ENCODE assay signal across 2 cellular contexts in genomic region chr1:211953543-211953942, GRCh38.
DNase-seq lines count a peak whose midpoint lies in the region; ATAC-seq, FAIRE-seq and TF ChIP-seq lines count a peak whose summit lies in the region.
"Not testable (repeated sequence)": the region's sequence is repeated elsewhere in the genome, so short reads cannot be mapped to it uniquely, and the experiment has no call there.

No MANE protein-coding gene starts in this region.

- H3K9ac ChIP-seq in K562 (ENCODE audit: insufficient read depth in 1 of 2, low read depth in 2 of 2, low read length in 2 of 2) = not testable (repeated sequence)

- peaks cover 0 to 34% of the 10 kb centered on the region in 2 experiments; a peak in 2 of 3 replicates for H3K36me3 ChIP-seq in HEK293 (ENCODE audit: control insufficient read depth in 2 of 2, insufficient read depth in 1 of 2, low read length in 2 of 2)
- peaks cover 46% of the 10 kb centered on the region for H3K36me3 ChIP-seq in K562 (ENCODE audit: control insufficient read depth, insufficient read depth, low read length)

- not testable (repeated sequence) for FAIRE-seq in K562 (lab: Jason Lieb, UNC)

- not testable (repeated sequence) for H3K27me3 ChIP-seq in K562 (ENCODE audit: control insufficient read depth in 2 of 2, insufficient read depth in 2 of 2, low read length in 2 of 2)

- not testable (repeated sequence) for H3K27ac ChIP-seq in HEK293 (ENCODE audit: extremely low read depth, low read depth, low read length); K562 (ENCODE audit: extremely low read depth, low read depth, low read length)

- intact Hi-C loops in K562 (cut with micrococcal nuclease) = not testable (repeated sequence)

- not testable (repeated sequence) for DNase-seq in K562 (ENCODE audit: extremely low read depth in 1 of 4, low spot score in 3 of 4)

- H3K4me2 ChIP-seq in K562 (ENCODE audit: insufficient read depth, low read length) = not testable (repeated sequence)

- CTCF ChIA-PET in HEK293 (lab: Yijun Ruan, JAX); K562 (lab: Yijun Ruan, JAX; ENCODE audit: low intra/inter-chr PET ratio): not testable (repeated sequence)

- POLR2A ChIA-PET in HEK293 (lab: Yijun Ruan, JAX) = interaction anchor here (0.6 kb wide), 1 partner anchor 13 kb away, joined by 3 read pairs; no protein-coding TSS in a partner anchor
- POLR2A ChIA-PET in K562 (lab: Yijun Ruan, JAX) = not testable (repeated sequence)

- not testable (repeated sequence) for TF ChIP-seq CTCF in HEK293 (tag by site-specific recombination; IDR thresholded peaks at IDR 0.05); K562 (IDR thresholded peaks at IDR 0.05 in 2 of 3, conservative IDR thresholded peaks at IDR 0.05 in 1 of 3; ENCODE audit: insufficient read depth in 2 of 3, low read depth in 1 of 3, low read length in 3 of 3)

- H3K79me2 ChIP-seq in K562 (ENCODE audit: control insufficient read depth, insufficient read depth, low read length) = not testable (repeated sequence)

- 100% methylated on average over 1 of the region's 4 CpGs for WGBS in K562 (ENCODE audit: insufficient coverage, low coverage, missing lambda C conversion rate)

- TF ChIP-seq EP300 in K562 (IDR thresholded peaks at IDR 0.05; ENCODE audit: low read length) = not testable (repeated sequence)

- H3K4me3 ChIP-seq in HEK293 (ENCODE audit: low read depth, low read length); K562: not testable (repeated sequence)

- not testable (repeated sequence) for H4K20me1 ChIP-seq in K562 (replicated peaks; ENCODE audit: control insufficient read depth, insufficient read depth, low read length)

- not testable (repeated sequence) for H3K4me1 ChIP-seq in HEK293 (ENCODE audit: control insufficient read depth, insufficient read depth, low read length); K562 (replicated peaks in 1 of 2; ENCODE audit: control insufficient read depth in 2 of 2, insufficient read depth in 2 of 2, low read length in 2 of 2)

- TF ChIP-seq RAD21 in K562 (CRISPR knock-in tag; conservative IDR thresholded peaks at IDR 0.05 in 1 of 2, IDR thresholded peaks at IDR 0.05 in 1 of 2) = not testable (repeated sequence)

- not testable (repeated sequence) for BruUV-seq in K562 (replicated peaks; lab: Mats Ljungman, UMichigan)

- in situ Hi-C loops in K562 (cut with MboI) = not testable (repeated sequence)

- H3K9me1 ChIP-seq in K562 (ENCODE audit: control insufficient read depth, insufficient read depth, low read length) = not testable (repeated sequence)

- TF ChIP-seq POLR2A in K562 (conservative IDR thresholded peaks at IDR 0.05) = not testable (repeated sequence)

- not testable (repeated sequence) for ATAC-seq in K562

- H2AFZ ChIP-seq in K562 (ENCODE audit: low read depth, low read length) = not testable (repeated sequence)

- not testable (repeated sequence) for H3K9me3 ChIP-seq in HEK293 (ENCODE audit: control insufficient read depth, insufficient read depth, low read depth, low read length); K562 (replicated peaks; ENCODE audit: control insufficient read depth, insufficient read depth, low read depth, low read length)

TF ChIP-seq in HEK293, 187 proteins besides CTCF, POLR2A, EP300 and RAD21:
- peak; percentile 95 for TF ChIP-seq ZNF146 (tag by site-specific recombination; IDR thresholded peaks at IDR 0.05)

TF ChIP-seq in K562, 482 proteins besides CTCF, POLR2A, EP300 and RAD21:
- TF ChIP-seq KDM1A (IDR thresholded peaks at IDR 0.05) (peak in 1 of 2 experiments; percentile 15; a peak in 1 of 4 replicates), BCOR (IDR thresholded peaks at IDR 0.05) (0 out of 2 replicates have a peak, but pooled peaks have one; percentile 27)
